21 cellular contexts compared by ENCODE assay signal in genomic region chr3:65048151-65048550, GRCh38.
"Had no signal": no experiment of that assay in that cellular context is flagged by ENCODE, and none has a peak within 500 bp of the region (broad histone marks: within the 10 kb centered on the region; RNA-seq: fewer than 3 reads in every experiment).

No MANE protein-coding gene starts in this region.

- H3K4me3 Mint-ChIP-seq: activated naive CD4-positive, alpha-beta T cell treated with anti-CD3 and anti-CD28 coated beads, Interleukin-2, amount 50 U/mL, for 24 hours; dendritic cell treated with granulocyte-macrophage colony-stimulating factor and Interleukin-4, amounts not matched to agents 40 ng/mL and 50 ng/mL, for 4 days; naive thymus-derived CD4-positive, alpha-beta T cell had no signal

- DNase-seq: activated CD4-positive, CD25-positive, alpha-beta regulatory T cell treated with anti-CD3 and anti-CD28 coated beads, Interleukin-2, amount 50 U/mL, for 72 hours; activated gamma-delta T cell; adrenal gland; effector memory CD4-positive, alpha-beta T cell; head of caudate nucleus; kidney; left ventricle myocardium inferior; mucosa of descending colon; naive thymus-derived CD4-positive, alpha-beta T cell; pancreas; right lobe of liver; spleen; stimulated activated CD4-positive, alpha-beta T cell treated with anti-CD3 and anti-CD28 coated beads, Interleukin-4, amount 100 ng/mL, for 4 hours; T-helper 1 cell; T-helper 9 cell; upper lobe of right lung had no signal

- H3K4me1 Mint-ChIP-seq: activated naive CD4-positive, alpha-beta T cell treated with anti-CD3 and anti-CD28 coated beads, Interleukin-2, amount 50 U/mL, for 24 hours; naive thymus-derived CD4-positive, alpha-beta T cell had no signal

- H3K9me3 ChIP-seq: adrenal gland, mucosa of descending colon, pancreas, upper lobe of right lung had no signal

- FAIRE-seq: endothelial cell of umbilical vein, frontal cortex, pancreas had no signal

- ATAC-seq: mucosa of descending colon; naive thymus-derived CD4-positive, alpha-beta T cell; pancreas; right lobe of liver; upper lobe of right lung had no signal

- H3K27me3 ChIP-seq: adrenal gland, cardiac muscle cell, pancreas, right lobe of liver, spleen, upper lobe of right lung had no signal

- H3K4me1 ChIP-seq: adrenal gland, left ventricle myocardium inferior, pancreas, right lobe of liver, spleen, upper lobe of right lung had no signal

- H3K36me3 ChIP-seq: adrenal gland, cardiac muscle cell, left ventricle myocardium inferior, pancreas, right lobe of liver, spleen, upper lobe of right lung had no signal

- H3K36me3 Mint-ChIP-seq: activated naive CD4-positive, alpha-beta T cell treated with anti-CD3 and anti-CD28 coated beads, Interleukin-2, amount 50 U/mL, for 24 hours; naive thymus-derived CD4-positive, alpha-beta T cell had no signal

- H3K27ac ChIP-seq: adrenal gland, cardiac muscle cell, left ventricle myocardium inferior, pancreas, right lobe of liver, spleen, upper lobe of right lung had no signal

- H3K4me3 ChIP-seq: adrenal gland, cardiac muscle cell, left ventricle myocardium inferior, mucosa of descending colon, pancreas, right lobe of liver, spleen, upper lobe of right lung had no signal

- H3K27ac Mint-ChIP-seq: activated naive CD4-positive, alpha-beta T cell treated with anti-CD3 and anti-CD28 coated beads, Interleukin-2, amount 50 U/mL, for 24 hours; dendritic cell treated with granulocyte-macrophage colony-stimulating factor and Interleukin-4, amounts not matched to agents 40 ng/mL and 50 ng/mL, for 4 days had no signal

- H3K27me3 Mint-ChIP-seq: activated naive CD4-positive, alpha-beta T cell treated with anti-CD3 and anti-CD28 coated beads, Interleukin-2, amount 50 U/mL, for 24 hours; dendritic cell treated with granulocyte-macrophage colony-stimulating factor and Interleukin-4, amounts not matched to agents 40 ng/mL and 50 ng/mL, for 4 days; naive thymus-derived CD4-positive, alpha-beta T cell had no signal
